In the genomic region with DNA sequence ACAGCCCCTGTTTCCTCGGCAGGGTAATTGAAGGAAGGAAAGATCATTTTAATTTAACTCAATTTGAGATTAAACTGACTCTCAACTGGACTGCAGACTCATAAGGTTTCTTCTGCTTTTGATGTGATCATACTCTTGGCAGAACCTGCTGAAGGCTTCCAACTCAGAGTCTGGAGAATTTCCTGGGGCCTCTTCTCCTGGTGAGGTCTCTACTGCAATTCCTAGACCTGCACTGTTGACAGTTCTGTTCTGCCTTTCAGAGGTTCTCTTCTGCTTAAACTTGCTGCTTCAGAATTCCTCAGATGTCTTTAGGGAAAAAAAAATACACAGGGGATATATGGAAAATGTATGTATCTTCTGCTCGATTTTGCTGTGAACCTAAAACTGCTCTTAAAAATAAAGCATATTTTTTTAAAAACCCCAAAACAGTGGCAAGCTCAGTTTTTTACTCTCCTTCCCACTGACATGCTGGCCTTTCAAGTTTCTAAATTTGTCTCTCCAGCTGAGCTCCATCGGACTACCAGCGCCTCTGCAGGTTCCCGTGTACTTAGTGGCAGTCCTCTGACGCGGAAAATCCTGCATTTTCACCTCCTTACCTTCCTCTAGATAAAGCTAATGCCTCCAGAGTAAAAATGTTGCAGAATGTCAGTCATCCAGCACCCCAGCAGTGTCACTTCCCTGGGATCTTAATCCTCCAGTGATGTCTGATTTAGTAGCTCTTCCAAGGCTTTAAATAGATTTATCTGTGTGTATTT, we compare ENCODE assay signal across 24 cellular contexts.
"Had no signal": no experiment of that assay in that cellular context is flagged by ENCODE, and none has a peak within 500 bp of the region (broad histone marks: within the 10 kb centered on the region; RNA-seq: fewer than 3 reads in every experiment).

No MANE protein-coding gene starts in this region.

- H3K4me1 ChIP-seq: breast epithelium, suprapubic skin had no signal

- H3K4me3 ChIP-seq: breast epithelium, lung, skin epidermis, suprapubic skin, tibial nerve had no signal

- H3K36me3 ChIP-seq: breast epithelium, suprapubic skin, tibial nerve had no signal

- H3K27ac ChIP-seq: breast epithelium, epithelial cell of prostate, skin epidermis, suprapubic skin, tibial nerve had no signal

- FAIRE-seq: colon, frontal cortex had no signal

- DNase-seq: activated CD4-positive, alpha-beta T cell treated with anti-CD3 and anti-CD28 coated beads for 36 hours; activated CD4-positive, CD25-positive, alpha-beta regulatory T cell; activated CD8-positive, alpha-beta memory T cell treated with anti-CD3 and anti-CD28 coated beads, Interleukin-2, amount 10 ng/mL, durations not matched to agents 7 days and 5 days; activated CD8-positive, alpha-beta T cell treated with anti-CD3 and anti-CD28 coated beads, Interleukin-2, amount 10 ng/mL, durations not matched to agents 7 days and 5 days; activated T-cell treated with anti-CD3 and anti-CD28 coated beads, Interleukin-2, amount 50 U/mL, for 48 hours; dermis blood vessel endothelial cell; effector CD4-positive, alpha-beta T cell; glutamatergic neuron; hypothalamus; kidney glomerular epithelial cell; occipital lobe; stimulated activated CD4-positive, alpha-beta T cell treated with anti-CD3 and anti-CD28 coated beads, Interleukin-4, amount 100 ng/mL, for 24 hours; stimulated activated CD8-positive, alpha-beta memory T cell treated with anti-CD3 and anti-CD28 coated beads, Interleukin-4, amount 100 ng/mL, for 48 hours had no signal

- H3K9me3 ChIP-seq: suprapubic skin, tibial nerve had no signal

- ATAC-seq: activated CD4-positive, alpha-beta T cell treated with anti-CD3 and anti-CD28 coated beads for 36 hours; activated CD8-positive, alpha-beta memory T cell treated with anti-CD3 and anti-CD28 coated beads, Interleukin-2, amount 10 ng/mL, durations not matched to agents 7 days and 5 days; activated CD8-positive, alpha-beta T cell treated with anti-CD3 and anti-CD28 coated beads, Interleukin-2, amount 10 ng/mL, durations not matched to agents 7 days and 5 days; left lobe of liver; sciatic nerve; stimulated activated memory B cell treated with anti-CD40 and anti-IgM and Interleukin-4, amounts not matched to agents 10 μg/mL and 1 μg/mL and 100 μg/mL, for 72 hours had no signal

- H3K27me3 ChIP-seq: breast epithelium, suprapubic skin, tibial nerve had no signal
